ENCODE assay signal across 1 cellular context in the genomic region with DNA sequence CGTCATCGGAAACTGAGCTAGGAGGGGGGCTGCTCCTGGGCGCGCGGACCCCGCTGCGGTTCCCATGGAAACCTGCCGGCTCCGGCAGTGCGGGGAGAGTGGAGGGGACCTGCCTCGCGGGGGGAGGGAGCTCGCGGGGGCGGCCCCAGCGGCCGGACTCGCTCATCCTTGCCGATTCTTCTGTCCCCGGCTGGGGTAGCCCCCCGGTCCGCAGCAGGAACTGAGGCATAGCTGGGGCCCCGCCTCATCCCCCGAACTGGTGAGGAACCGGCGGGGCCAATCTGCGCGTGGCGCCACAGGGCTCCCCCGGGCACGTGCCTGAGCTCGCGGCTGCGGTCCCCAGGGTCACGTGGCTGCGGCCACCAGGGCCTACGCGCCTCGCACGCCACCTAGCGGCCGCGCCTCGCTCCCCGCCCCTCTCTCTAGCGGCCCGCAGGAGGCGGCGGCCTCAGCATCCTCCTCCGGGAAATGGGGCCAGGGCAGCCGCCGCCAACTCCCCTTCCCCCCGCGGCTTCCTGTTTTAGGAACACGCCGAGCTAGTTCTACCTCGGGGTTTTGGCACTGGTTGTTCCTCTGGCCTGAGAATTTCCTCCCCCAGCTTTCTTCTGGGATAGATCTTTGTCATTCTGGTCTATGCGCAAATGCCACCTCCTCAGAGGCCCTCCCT.
TF ChIP-seq lines count a peak whose summit lies in the region.

No MANE protein-coding gene starts in this region.

TF ChIP-seq in GM12878, 131 proteins besides CTCF, POLR2A, EP300 and RAD21 (continued from another document and continues in another):
- TF ChIP-seq, protein P1, sequence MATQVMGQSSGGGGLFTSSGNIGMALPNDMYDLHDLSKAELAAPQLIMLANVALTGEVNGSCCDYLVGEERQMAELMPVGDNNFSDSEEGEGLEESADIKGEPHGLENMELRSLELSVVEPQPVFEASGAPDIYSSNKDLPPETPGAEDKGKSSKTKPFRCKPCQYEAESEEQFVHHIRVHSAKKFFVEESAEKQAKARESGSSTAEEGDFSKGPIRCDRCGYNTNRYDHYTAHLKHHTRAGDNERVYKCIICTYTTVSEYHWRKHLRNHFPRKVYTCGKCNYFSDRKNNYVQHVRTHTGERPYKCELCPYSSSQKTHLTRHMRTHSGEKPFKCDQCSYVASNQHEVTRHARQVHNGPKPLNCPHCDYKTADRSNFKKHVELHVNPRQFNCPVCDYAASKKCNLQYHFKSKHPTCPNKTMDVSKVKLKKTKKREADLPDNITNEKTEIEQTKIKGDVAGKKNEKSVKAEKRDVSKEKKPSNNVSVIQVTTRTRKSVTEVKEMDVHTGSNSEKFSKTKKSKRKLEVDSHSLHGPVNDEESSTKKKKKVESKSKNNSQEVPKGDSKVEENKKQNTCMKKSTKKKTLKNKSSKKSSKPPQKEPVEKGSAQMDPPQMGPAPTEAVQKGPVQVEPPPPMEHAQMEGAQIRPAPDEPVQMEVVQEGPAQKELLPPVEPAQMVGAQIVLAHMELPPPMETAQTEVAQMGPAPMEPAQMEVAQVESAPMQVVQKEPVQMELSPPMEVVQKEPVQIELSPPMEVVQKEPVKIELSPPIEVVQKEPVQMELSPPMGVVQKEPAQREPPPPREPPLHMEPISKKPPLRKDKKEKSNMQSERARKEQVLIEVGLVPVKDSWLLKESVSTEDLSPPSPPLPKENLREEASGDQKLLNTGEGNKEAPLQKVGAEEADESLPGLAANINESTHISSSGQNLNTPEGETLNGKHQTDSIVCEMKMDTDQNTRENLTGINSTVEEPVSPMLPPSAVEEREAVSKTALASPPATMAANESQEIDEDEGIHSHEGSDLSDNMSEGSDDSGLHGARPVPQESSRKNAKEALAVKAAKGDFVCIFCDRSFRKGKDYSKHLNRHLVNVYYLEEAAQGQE (IDR thresholded peaks at IDR 0.05; ENCODE audit: low read depth, low read length): 0 out of 2 replicates have a peak, but pooled peaks have one; percentile 23
- TF ChIP-seq, protein P2, sequence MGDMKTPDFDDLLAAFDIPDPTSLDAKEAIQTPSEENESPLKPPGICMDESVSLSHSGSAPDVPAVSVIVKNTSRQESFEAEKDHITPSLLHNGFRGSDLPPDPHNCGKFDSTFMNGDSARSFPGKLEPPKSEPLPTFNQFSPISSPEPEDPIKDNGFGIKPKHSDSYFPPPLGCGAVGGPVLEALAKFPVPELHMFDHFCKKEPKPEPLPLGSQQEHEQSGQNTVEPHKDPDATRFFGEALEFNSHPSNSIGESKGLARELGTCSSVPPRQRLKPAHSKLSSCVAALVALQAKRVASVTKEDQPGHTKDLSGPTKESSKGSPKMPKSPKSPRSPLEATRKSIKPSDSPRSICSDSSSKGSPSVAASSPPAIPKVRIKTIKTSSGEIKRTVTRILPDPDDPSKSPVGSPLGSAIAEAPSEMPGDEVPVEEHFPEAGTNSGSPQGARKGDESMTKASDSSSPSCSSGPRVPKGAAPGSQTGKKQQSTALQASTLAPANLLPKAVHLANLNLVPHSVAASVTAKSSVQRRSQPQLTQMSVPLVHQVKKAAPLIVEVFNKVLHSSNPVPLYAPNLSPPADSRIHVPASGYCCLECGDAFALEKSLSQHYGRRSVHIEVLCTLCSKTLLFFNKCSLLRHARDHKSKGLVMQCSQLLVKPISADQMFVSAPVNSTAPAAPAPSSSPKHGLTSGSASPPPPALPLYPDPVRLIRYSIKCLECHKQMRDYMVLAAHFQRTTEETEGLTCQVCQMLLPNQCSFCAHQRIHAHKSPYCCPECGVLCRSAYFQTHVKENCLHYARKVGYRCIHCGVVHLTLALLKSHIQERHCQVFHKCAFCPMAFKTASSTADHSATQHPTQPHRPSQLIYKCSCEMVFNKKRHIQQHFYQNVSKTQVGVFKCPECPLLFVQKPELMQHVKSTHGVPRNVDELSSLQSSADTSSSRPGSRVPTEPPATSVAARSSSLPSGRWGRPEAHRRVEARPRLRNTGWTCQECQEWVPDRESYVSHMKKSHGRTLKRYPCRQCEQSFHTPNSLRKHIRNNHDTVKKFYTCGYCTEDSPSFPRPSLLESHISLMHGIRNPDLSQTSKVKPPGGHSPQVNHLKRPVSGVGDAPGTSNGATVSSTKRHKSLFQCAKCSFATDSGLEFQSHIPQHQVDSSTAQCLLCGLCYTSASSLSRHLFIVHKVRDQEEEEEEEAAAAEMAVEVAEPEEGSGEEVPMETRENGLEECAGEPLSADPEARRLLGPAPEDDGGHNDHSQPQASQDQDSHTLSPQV (IDR thresholded peaks at IDR 0.05): peak; percentile 89; the same call in 1 of the 2 replicates
- TF ChIP-seq SMARCA5 (IDR thresholded peaks at IDR 0.05): peak; percentile 100
- TF ChIP-seq, protein P3, sequence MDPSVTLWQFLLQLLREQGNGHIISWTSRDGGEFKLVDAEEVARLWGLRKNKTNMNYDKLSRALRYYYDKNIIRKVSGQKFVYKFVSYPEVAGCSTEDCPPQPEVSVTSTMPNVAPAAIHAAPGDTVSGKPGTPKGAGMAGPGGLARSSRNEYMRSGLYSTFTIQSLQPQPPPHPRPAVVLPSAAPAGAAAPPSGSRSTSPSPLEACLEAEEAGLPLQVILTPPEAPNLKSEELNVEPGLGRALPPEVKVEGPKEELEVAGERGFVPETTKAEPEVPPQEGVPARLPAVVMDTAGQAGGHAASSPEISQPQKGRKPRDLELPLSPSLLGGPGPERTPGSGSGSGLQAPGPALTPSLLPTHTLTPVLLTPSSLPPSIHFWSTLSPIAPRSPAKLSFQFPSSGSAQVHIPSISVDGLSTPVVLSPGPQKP (IDR thresholded peaks at IDR 0.05; ENCODE audit: low read depth, low read length): peak; percentile 59; the same call in 1 of the 2 replicates
- TF ChIP-seq, protein P4, sequence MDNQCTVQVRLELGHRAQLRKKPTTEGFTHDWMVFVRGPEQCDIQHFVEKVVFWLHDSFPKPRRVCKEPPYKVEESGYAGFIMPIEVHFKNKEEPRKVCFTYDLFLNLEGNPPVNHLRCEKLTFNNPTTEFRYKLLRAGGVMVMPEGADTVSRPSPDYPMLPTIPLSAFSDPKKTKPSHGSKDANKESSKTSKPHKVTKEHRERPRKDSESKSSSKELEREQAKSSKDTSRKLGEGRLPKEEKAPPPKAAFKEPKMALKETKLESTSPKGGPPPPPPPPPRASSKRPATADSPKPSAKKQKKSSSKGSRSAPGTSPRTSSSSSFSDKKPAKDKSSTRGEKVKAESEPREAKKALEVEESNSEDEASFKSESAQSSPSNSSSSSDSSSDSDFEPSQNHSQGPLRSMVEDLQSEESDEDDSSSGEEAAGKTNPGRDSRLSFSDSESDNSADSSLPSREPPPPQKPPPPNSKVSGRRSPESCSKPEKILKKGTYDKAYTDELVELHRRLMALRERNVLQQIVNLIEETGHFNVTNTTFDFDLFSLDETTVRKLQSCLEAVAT (IDR thresholded peaks at IDR 0.05): no peak
- no peak for TF ChIP-seq STAT3 (IDR thresholded peaks at IDR 0.05; ENCODE audit: low read depth, low read length)
- TF ChIP-seq TCF3 (IDR thresholded peaks at IDR 0.05; ENCODE audit: borderline replicate concordance, insufficient read depth, low read depth, low read length): no peak; the same call in 1 of the 2 replicates
- TF ChIP-seq IKZF2 (IDR thresholded peaks at IDR 0.05): peak in 1 of 2 experiments; percentile 31; a peak in 1 of 4 replicates
- peak; percentile 86; the same call in 1 of the 2 replicates for TF ChIP-seq STAT1 (conservative IDR thresholded peaks at IDR 0.05)
- TF ChIP-seq, protein P5, sequence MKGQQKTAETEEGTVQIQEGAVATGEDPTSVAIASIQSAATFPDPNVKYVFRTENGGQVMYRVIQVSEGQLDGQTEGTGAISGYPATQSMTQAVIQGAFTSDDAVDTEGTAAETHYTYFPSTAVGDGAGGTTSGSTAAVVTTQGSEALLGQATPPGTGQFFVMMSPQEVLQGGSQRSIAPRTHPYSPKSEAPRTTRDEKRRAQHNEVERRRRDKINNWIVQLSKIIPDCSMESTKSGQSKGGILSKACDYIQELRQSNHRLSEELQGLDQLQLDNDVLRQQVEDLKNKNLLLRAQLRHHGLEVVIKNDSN (IDR thresholded peaks at IDR 0.05; ENCODE audit: borderline replicate concordance, extremely low read length, insufficient read depth, low read depth, low read length): peak; percentile 99
- 0 out of 2 replicates have a peak, but pooled peaks have one; percentile 58 for TF ChIP-seq ZNF24 (IDR thresholded peaks at IDR 0.05)
- peak; percentile 100 for TF ChIP-seq BHLHE40 (IDR thresholded peaks at IDR 0.05; ENCODE audit: borderline replicate concordance in 1 of 2, low read depth in 2 of 2, low read length in 1 of 2)
- peak; percentile 82 for TF ChIP-seq MXI1 (IDR thresholded peaks at IDR 0.05; ENCODE audit: low read depth, low read length)
- TF ChIP-seq, protein P6, sequence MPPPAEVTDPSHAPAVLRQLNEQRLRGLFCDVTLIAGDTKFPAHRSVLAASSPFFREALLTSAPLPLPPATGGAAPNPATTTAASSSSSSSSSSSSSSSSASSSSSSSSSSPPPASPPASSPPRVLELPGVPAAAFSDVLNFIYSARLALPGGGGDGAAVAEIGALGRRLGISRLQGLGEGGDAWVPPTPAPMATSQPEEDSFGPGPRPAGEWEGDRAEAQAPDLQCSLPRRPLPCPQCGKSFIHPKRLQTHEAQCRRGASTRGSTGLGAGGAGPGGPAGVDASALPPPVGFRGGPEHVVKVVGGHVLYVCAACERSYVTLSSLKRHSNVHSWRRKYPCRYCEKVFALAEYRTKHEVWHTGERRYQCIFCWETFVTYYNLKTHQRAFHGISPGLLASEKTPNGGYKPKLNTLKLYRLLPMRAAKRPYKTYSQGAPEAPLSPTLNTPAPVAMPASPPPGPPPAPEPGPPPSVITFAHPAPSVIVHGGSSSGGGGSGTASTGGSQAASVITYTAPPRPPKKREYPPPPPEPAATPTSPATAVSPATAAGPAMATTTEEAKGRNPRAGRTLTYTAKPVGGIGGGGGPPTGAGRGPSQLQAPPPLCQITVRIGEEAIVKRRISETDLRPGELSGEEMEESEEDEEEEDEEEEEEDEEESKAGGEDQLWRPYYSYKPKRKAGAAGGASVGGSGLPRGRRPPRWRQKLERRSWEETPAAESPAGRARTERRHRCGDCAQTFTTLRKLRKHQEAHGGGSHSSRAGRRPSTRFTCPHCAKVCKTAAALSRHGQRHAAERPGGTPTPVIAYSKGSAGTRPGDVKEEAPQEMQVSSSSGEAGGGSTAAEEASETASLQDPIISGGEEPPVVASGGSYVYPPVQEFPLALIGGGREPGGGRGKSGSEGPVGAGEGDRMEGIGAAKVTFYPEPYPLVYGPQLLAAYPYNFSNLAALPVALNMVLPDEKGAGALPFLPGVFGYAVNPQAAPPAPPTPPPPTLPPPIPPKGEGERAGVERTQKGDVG (CRISPR knock-in tag; IDR thresholded peaks at IDR 0.05): 0 out of 2 replicates have a peak, but pooled peaks have one; percentile 26
- TF ChIP-seq, protein P7, sequence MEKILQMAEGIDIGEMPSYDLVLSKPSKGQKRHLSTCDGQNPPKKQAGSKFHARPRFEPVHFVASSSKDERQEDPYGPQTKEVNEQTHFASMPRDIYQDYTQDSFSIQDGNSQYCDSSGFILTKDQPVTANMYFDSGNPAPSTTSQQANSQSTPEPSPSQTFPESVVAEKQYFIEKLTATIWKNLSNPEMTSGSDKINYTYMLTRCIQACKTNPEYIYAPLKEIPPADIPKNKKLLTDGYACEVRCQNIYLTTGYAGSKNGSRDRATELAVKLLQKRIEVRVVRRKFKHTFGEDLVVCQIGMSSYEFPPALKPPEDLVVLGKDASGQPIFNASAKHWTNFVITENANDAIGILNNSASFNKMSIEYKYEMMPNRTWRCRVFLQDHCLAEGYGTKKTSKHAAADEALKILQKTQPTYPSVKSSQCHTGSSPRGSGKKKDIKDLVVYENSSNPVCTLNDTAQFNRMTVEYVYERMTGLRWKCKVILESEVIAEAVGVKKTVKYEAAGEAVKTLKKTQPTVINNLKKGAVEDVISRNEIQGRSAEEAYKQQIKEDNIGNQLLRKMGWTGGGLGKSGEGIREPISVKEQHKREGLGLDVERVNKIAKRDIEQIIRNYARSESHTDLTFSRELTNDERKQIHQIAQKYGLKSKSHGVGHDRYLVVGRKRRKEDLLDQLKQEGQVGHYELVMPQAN (conservative IDR thresholded peaks at IDR 0.05): peak; percentile 90
- TF ChIP-seq, protein P8, sequence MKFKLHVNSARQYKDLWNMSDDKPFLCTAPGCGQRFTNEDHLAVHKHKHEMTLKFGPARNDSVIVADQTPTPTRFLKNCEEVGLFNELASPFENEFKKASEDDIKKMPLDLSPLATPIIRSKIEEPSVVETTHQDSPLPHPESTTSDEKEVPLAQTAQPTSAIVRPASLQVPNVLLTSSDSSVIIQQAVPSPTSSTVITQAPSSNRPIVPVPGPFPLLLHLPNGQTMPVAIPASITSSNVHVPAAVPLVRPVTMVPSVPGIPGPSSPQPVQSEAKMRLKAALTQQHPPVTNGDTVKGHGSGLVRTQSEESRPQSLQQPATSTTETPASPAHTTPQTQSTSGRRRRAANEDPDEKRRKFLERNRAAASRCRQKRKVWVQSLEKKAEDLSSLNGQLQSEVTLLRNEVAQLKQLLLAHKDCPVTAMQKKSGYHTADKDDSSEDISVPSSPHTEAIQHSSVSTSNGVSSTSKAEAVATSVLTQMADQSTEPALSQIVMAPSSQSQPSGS (IDR thresholded peaks at IDR 0.05; ENCODE audit: low read length): no peak
- peak; percentile 75; the same call in 1 of the 2 replicates for TF ChIP-seq ZNF217 (IDR thresholded peaks at IDR 0.05)
- no peak for TF ChIP-seq ZNF622 (IDR thresholded peaks at IDR 0.05)
- no peak for TF ChIP-seq RBBP5 (conservative IDR thresholded peaks at IDR 0.05)
- TF ChIP-seq BRCA1 (IDR thresholded peaks at IDR 0.05; ENCODE audit: low read depth, low read length): no peak
- TF ChIP-seq SMAD1 (IDR thresholded peaks at IDR 0.05; ENCODE audit: low read depth, partially characterized antibody): no peak
- TF ChIP-seq NR2C1 (IDR thresholded peaks at IDR 0.05): no peak
- TF ChIP-seq SMAD5 (IDR thresholded peaks at IDR 0.05; ENCODE audit: low read depth): no peak
- TF ChIP-seq, protein P9, sequence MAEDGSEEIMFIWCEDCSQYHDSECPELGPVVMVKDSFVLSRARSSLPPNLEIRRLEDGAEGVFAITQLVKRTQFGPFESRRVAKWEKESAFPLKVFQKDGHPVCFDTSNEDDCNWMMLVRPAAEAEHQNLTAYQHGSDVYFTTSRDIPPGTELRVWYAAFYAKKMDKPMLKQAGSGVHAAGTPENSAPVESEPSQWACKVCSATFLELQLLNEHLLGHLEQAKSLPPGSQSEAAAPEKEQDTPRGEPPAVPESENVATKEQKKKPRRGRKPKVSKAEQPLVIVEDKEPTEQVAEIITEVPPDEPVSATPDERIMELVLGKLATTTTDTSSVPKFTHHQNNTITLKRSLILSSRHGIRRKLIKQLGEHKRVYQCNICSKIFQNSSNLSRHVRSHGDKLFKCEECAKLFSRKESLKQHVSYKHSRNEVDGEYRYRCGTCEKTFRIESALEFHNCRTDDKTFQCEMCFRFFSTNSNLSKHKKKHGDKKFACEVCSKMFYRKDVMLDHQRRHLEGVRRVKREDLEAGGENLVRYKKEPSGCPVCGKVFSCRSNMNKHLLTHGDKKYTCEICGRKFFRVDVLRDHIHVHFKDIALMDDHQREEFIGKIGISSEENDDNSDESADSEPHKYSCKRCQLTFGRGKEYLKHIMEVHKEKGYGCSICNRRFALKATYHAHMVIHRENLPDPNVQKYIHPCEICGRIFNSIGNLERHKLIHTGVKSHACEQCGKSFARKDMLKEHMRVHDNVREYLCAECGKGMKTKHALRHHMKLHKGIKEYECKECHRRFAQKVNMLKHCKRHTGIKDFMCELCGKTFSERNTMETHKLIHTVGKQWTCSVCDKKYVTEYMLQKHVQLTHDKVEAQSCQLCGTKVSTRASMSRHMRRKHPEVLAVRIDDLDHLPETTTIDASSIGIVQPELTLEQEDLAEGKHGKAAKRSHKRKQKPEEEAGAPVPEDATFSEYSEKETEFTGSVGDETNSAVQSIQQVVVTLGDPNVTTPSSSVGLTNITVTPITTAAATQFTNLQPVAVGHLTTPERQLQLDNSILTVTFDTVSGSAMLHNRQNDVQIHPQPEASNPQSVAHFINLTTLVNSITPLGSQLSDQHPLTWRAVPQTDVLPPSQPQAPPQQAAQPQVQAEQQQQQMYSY (CRISPR knock-in tag; IDR thresholded peaks at IDR 0.05): no peak
- peak; percentile 72 for TF ChIP-seq IKZF1 (conservative IDR thresholded peaks at IDR 0.05)
- TF ChIP-seq, protein P10, sequence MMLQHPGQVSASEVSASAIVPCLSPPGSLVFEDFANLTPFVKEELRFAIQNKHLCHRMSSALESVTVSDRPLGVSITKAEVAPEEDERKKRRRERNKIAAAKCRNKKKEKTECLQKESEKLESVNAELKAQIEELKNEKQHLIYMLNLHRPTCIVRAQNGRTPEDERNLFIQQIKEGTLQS (IDR thresholded peaks at IDR 0.05; ENCODE audit: borderline replicate concordance, extremely low read depth, low read depth, low read length): peak; percentile 96
